Comparison of ENCODE assay signal across 23 cellular contexts in genomic region chr10:118873738-118874105, GRCh38.
DNase-seq lines count a peak whose midpoint lies in the region; TF ChIP-seq lines count a peak whose summit lies in the region.
"Had no signal": no experiment of that assay in that cellular context is flagged by ENCODE, and none has a peak within 500 bp of the region (broad histone marks: within the 10 kb centered on the region; RNA-seq: fewer than 3 reads in every experiment).

No MANE protein-coding gene starts in this region.

- H3F3A ChIP-seq in PC-9 (ENCODE audit: insufficient read depth, low read depth) = peaks cover 19% of the 10 kb centered on the region; the same call in 1 of the 2 replicates

- no TSS peak for BruUV-seq in PC-9 (replicated peaks; lab: Mats Ljungman, UMichigan)

- no peak overlapping the region for H2AFZ ChIP-seq in PC-9
- H2AFZ ChIP-seq: GM23248 had no signal

- POLR2A ChIA-PET in PC-9 (lab: Charles Lee; ENCODE audit: unreplicated experiment) = interaction anchor here (0.7 kb wide), 1 partner anchor 132 kb away, joined by 3 read pairs; no protein-coding TSS in a partner anchor

- no peaks in the 10 kb centered on the region for H3K79me2 ChIP-seq in PC-9 (ENCODE audit: low read depth)

- TF ChIP-seq CTCF in PC-9 (conservative IDR thresholded peaks at IDR 0.05) = no peak
- TF ChIP-seq CTCF in epithelial cell of esophagus (IDR thresholded peaks at IDR 0.05; ENCODE audit: insufficient read depth, low read depth, low read length, missing control alignments) = no peak

- no peaks in the 10 kb centered on the region for H3K9me3 ChIP-seq in PC-9 (ENCODE audit: insufficient read depth, low read depth)
- H3K9me3 ChIP-seq: pancreas, upper lobe of left lung had no signal

- no peak overlapping the region for H3K27ac ChIP-seq in PC-9
- H3K27ac ChIP-seq: coronary artery, GM23248, pancreas, upper lobe of left lung had no signal

- peaks cover 40% of the 10 kb centered on the region for H3K4me1 ChIP-seq in PC-9 (replicated peaks; ENCODE audit: insufficient read depth)
- H3K4me1 ChIP-seq: pancreas had no signal

- H3K9me2 ChIP-seq in PC-9 (ENCODE audit: insufficient read depth) = no peaks in the 10 kb centered on the region

- intact Hi-C loops in PC-9 (cut with micrococcal nuclease; ENCODE audit: unreplicated experiment) = loop anchor here (5.0 kb wide), 2 partner anchors 39 to 129 kb away; no protein-coding TSS in a partner anchor

- H3K36me3 ChIP-seq in PC-9 (ENCODE audit: low read depth) = no peaks in the 10 kb centered on the region
- H3K36me3 ChIP-seq: pancreas, upper lobe of left lung had no signal

- no peaks in the 10 kb centered on the region for H4K20me1 ChIP-seq in PC-9 (ENCODE audit: insufficient read depth)

- CTCF ChIA-PET in PC-9 (lab: Charles Lee) = interaction anchor here (0.6 kb wide), 1 partner anchor 20 kb away, joined by 16 read pairs; no protein-coding TSS in a partner anchor

- H3K27me3 ChIP-seq in PC-9 (ENCODE audit: insufficient read depth, low read depth) = no peaks in the 10 kb centered on the region
- H3K27me3 ChIP-seq: upper lobe of left lung had no signal

- peak; percentile 46 for DNase-seq in EL
- no peak for DNase-seq in PC-9
- DNase-seq in epithelial cell of esophagus (ENCODE audit: low read depth) = peak; percentile 65
- peak; percentile 66 for DNase-seq in renal cortical epithelial cell (ENCODE audit: low read depth)
- DNase-seq in GOT3 (lab: John Stamatoyannopoulos, UW) = no peak
- no peak for DNase-seq in AG08396 (ENCODE audit: low spot score)
- no peak for DNase-seq in AG20443 (ENCODE audit: low spot score)
- DNase-seq in activated naive CD4-positive, alpha-beta T cell treated with anti-CD3 and anti-CD28 coated beads, Interleukin-2, amount 50 U/mL, for 16 hours = no peak
- DNase-seq: activated CD4-positive, alpha-beta memory T cell treated with anti-CD3 and anti-CD28 coated beads, Interleukin-2, amount 10 ng/mL, durations not matched to agents 7 days and 5 days; activated CD4-positive, CD25-positive, alpha-beta regulatory T cell treated with anti-CD3 and anti-CD28 coated beads, Interleukin-2, amount 50 U/mL, for 72 hours; activated CD8-positive, alpha-beta memory T cell treated with anti-CD3 and anti-CD28 coated beads, Interleukin-2, amount 50 U/mL, for 48 hours; activated naive CD4-positive, alpha-beta T cell treated with anti-CD3 and anti-CD28 coated beads, Interleukin-2, amount 10 ng/mL, durations not matched to agents 7 days and 5 days; CD4-positive, CD25-positive, alpha-beta regulatory T cell; effector memory CD8-positive, alpha-beta T cell; NCI-H1105 treated with DMSO at 0.1 percent for 48 hours; NCI-H1930; NCI-H69; pancreas; stimulated activated CD4-positive, alpha-beta T cell treated with anti-CD3 and anti-CD28 coated beads, Interleukin-2, amount 100 ng/mL, for 24 hours; T-helper 1 cell; upper lobe of left lung had no signal

- 0 out of 2 replicates have a peak overlapping the region, but pooled peaks have one; percentile 10 for H3K4me2 ChIP-seq in PC-9

- H3K4me3 ChIP-seq in PC-9 (no peak overlapping the region), epithelial cell of esophagus (ENCODE audit: low read length) (no peak overlapping the region)
- H3K4me3 ChIP-seq: coronary artery, GM23248, pancreas, upper lobe of left lung had no signal

Comparison
In these comparisons a context has a peak if more than half of its experiments do, and no peak if none do; other contexts are left out.
1. DNase-seq: peak in EL (single experiment), epithelial cell of esophagus (single experiment) and renal cortical epithelial cell (single experiment); none in PC-9 (0 of 2), GOT3 (single experiment), AG08396 (single experiment), AG20443 (single experiment) and activated naive CD4-positive, alpha-beta T cell treated with anti-CD3 and anti-CD28 coated beads, Interleukin-2, amount 50 U/mL, for 16 hours (single experiment).